In the genomic region with DNA sequence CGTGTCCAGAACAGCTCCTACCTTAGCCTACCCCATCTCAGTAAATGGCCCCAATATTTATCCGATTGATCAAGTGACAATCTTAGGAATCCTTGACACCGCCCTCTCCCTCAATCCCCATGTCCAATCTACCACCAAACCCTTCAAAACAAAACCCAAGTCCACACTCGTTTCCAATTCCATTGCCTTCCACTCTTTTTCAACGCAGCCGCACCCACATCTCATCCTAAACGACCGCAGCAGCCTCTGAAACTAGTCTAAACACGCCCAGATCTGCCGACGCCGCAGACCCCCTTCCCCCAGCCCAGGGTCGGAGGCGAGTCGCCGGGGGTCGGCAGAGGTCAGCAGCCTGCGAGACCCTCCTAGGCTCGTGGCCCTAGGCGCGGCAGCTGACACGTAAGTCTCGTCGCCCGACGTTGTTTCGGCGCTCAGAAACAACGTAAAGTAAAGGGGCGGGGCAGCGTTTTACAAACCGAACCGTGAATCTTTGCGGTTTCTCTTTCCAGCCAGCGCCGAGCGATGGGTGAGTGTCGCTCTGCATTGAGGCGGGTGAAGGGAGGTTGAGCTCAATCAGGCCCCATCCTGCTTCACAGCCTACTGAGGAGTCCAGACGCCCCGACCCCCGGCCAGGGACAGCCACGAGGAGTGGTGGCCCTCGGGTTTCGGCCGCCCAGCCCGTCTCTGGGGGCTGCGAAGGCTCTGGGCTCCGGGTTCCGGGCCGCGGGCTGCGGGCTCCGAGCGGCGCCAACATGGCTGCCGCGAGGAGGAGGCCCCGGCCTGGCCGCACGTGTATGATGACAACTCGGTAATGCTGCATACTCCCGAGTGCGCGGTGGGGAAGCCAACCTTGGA, we compare ENCODE assay signal across 1 cellular context.
A peak's percentile ranks its signal among the peaks of the same experiment; 100 is the strongest.
TF ChIP-seq lines count a peak whose summit lies in the region.

A gene (plus strand): TSS at position 463 of the 852 bp plus-strand sequence. CDS start 57 bp downstream, at position 520.

TF ChIP-seq in HepG2, 621 proteins besides CTCF, POLR2A, EP300 and RAD21 (continued from another document and continues in another):
- TF ChIP-seq, protein P1, sequence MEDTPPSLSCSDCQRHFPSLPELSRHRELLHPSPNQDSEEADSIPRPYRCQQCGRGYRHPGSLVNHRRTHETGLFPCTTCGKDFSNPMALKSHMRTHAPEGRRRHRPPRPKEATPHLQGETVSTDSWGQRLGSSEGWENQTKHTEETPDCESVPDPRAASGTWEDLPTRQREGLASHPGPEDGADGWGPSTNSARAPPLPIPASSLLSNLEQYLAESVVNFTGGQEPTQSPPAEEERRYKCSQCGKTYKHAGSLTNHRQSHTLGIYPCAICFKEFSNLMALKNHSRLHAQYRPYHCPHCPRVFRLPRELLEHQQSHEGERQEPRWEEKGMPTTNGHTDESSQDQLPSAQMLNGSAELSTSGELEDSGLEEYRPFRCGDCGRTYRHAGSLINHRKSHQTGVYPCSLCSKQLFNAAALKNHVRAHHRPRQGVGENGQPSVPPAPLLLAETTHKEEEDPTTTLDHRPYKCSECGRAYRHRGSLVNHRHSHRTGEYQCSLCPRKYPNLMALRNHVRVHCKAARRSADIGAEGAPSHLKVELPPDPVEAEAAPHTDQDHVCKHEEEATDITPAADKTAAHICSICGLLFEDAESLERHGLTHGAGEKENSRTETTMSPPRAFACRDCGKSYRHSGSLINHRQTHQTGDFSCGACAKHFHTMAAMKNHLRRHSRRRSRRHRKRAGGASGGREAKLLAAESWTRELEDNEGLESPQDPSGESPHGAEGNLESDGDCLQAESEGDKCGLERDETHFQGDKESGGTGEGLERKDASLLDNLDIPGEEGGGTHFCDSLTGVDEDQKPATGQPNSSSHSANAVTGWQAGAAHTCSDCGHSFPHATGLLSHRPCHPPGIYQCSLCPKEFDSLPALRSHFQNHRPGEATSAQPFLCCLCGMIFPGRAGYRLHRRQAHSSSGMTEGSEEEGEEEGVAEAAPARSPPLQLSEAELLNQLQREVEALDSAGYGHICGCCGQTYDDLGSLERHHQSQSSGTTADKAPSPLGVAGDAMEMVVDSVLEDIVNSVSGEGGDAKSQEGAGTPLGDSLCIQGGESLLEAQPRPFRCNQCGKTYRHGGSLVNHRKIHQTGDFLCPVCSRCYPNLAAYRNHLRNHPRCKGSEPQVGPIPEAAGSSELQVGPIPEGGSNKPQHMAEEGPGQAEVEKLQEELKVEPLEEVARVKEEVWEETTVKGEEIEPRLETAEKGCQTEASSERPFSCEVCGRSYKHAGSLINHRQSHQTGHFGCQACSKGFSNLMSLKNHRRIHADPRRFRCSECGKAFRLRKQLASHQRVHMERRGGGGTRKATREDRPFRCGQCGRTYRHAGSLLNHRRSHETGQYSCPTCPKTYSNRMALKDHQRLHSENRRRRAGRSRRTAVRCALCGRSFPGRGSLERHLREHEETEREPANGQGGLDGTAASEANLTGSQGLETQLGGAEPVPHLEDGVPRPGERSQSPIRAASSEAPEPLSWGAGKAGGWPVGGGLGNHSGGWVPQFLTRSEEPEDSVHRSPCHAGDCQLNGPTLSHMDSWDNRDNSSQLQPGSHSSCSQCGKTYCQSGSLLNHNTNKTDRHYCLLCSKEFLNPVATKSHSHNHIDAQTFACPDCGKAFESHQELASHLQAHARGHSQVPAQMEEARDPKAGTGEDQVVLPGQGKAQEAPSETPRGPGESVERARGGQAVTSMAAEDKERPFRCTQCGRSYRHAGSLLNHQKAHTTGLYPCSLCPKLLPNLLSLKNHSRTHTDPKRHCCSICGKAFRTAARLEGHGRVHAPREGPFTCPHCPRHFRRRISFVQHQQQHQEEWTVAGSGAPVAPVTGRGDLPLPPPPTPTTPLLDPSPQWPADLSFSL (CRISPR knock-in tag; IDR thresholded peaks at IDR 0.05) = no peak
- TF ChIP-seq REL (CRISPR knock-in tag; conservative IDR thresholded peaks at IDR 0.05) = no peak; the same call in 1 of the 2 replicates
- TF ChIP-seq MEIS2 (CRISPR knock-in tag; IDR thresholded peaks at IDR 0.05) = peak; percentile 85; the same call in 1 of the 2 replicates
- no peak for TF ChIP-seq ONECUT2 (CRISPR knock-in tag; IDR thresholded peaks at IDR 0.05)
- TF ChIP-seq, protein P2, sequence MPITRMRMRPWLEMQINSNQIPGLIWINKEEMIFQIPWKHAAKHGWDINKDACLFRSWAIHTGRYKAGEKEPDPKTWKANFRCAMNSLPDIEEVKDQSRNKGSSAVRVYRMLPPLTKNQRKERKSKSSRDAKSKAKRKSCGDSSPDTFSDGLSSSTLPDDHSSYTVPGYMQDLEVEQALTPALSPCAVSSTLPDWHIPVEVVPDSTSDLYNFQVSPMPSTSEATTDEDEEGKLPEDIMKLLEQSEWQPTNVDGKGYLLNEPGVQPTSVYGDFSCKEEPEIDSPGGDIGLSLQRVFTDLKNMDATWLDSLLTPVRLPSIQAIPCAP (CRISPR knock-in tag; IDR thresholded peaks at IDR 0.05; ENCODE audit: low read depth) = peak; percentile 88; the same call in 1 of the 2 replicates
- no peak; the same call in none of the 2 replicates for TF ChIP-seq ARHGAP35 (CRISPR knock-in tag; IDR thresholded peaks at IDR 0.05; ENCODE audit: borderline replicate concordance)
- TF ChIP-seq ZSCAN29 (CRISPR knock-in tag; conservative IDR thresholded peaks at IDR 0.05) = peak; percentile 70
- no peak for TF ChIP-seq ZNF530 (CRISPR knock-in tag; IDR thresholded peaks at IDR 0.05; ENCODE audit: low read depth)
- peak; percentile 50; the same call in 1 of the 2 replicates for TF ChIP-seq ZNF678 (CRISPR knock-in tag; IDR thresholded peaks at IDR 0.05)
- TF ChIP-seq, protein P3, sequence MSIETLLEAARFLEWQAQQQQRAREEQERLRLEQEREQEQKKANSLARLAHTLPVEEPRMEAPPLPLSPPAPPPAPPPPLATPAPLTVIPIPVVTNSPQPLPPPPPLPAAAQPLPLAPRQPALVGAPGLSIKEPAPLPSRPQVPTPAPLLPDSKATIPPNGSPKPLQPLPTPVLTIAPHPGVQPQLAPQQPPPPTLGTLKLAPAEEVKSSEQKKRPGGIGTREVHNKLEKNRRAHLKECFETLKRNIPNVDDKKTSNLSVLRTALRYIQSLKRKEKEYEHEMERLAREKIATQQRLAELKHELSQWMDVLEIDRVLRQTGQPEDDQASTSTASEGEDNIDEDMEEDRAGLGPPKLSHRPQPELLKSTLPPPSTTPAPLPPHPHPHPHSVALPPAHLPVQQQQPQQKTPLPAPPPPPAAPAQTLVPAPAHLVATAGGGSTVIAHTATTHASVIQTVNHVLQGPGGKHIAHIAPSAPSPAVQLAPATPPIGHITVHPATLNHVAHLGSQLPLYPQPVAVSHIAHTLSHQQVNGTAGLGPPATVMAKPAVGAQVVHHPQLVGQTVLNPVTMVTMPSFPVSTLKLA (IDR thresholded peaks at IDR 0.05) = peak; percentile 34
- peak; percentile 98 for TF ChIP-seq ZBTB7B (CRISPR knock-in tag; IDR thresholded peaks at IDR 0.05)
- TF ChIP-seq FOSL2 (CRISPR knock-in tag; IDR thresholded peaks at IDR 0.05) = peak; percentile 54; the same call in 1 of the 2 replicates
- TF ChIP-seq ZBTB8A (CRISPR knock-in tag; IDR thresholded peaks at IDR 0.05; ENCODE audit: borderline replicate concordance, low read depth) = no peak
- no peak for TF ChIP-seq ZNF577 (CRISPR knock-in tag; IDR thresholded peaks at IDR 0.05; ENCODE audit: borderline replicate concordance, low read depth)
- TF ChIP-seq, protein P4, sequence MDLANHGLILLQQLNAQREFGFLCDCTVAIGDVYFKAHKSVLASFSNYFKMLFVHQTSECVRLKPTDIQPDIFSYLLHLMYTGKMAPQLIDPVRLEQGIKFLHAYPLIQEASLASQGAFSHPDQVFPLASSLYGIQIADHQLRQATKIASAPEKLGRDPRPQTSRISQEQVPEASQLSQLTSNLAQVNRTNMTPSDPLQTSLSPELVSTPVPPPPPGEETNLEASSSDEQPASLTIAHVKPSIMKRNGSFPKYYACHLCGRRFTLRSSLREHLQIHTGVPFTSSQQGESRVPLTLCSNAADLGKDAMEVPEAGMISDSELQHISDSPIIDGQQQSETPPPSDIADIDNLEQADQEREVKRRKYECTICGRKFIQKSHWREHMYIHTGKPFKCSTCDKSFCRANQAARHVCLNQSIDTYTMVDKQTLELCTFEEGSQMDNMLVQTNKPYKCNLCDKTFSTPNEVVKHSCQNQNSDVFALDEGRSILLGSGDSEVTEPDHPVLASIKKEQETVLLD (CRISPR knock-in tag; IDR thresholded peaks at IDR 0.05; ENCODE audit: low read depth) = no peak
- TF ChIP-seq ZBTB38 (CRISPR knock-in tag; IDR thresholded peaks at IDR 0.05) = peak; percentile 77
- peak; percentile 57; the same call in 1 of the 2 replicates for TF ChIP-seq NFYC (CRISPR knock-in tag; IDR thresholded peaks at IDR 0.05)
- TF ChIP-seq JUND (CRISPR knock-in tag; IDR thresholded peaks at IDR 0.05) = peak; percentile 15; the same call in 1 of the 2 replicates
- TF ChIP-seq, protein P5, sequence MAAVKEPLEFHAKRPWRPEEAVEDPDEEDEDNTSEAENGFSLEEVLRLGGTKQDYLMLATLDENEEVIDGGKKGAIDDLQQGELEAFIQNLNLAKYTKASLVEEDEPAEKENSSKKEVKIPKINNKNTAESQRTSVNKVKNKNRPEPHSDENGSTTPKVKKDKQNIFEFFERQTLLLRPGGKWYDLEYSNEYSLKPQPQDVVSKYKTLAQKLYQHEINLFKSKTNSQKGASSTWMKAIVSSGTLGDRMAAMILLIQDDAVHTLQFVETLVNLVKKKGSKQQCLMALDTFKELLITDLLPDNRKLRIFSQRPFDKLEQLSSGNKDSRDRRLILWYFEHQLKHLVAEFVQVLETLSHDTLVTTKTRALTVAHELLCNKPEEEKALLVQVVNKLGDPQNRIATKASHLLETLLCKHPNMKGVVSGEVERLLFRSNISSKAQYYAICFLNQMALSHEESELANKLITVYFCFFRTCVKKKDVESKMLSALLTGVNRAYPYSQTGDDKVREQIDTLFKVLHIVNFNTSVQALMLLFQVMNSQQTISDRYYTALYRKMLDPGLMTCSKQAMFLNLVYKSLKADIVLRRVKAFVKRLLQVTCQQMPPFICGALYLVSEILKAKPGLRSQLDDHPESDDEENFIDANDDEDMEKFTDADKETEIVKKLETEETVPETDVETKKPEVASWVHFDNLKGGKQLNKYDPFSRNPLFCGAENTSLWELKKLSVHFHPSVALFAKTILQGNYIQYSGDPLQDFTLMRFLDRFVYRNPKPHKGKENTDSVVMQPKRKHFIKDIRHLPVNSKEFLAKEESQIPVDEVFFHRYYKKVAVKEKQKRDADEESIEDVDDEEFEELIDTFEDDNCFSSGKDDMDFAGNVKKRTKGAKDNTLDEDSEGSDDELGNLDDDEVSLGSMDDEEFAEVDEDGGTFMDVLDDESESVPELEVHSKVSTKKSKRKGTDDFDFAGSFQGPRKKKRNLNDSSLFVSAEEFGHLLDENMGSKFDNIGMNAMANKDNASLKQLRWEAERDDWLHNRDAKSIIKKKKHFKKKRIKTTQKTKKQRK (IDR thresholded peaks at IDR 0.05; ENCODE audit: low read length) = no peak
- peak; percentile 78; the same call in 1 of the 2 replicates for TF ChIP-seq GFI1 (CRISPR knock-in tag; IDR thresholded peaks at IDR 0.05; ENCODE audit: borderline replicate concordance)
- TF ChIP-seq MIER3 (CRISPR knock-in tag; IDR thresholded peaks at IDR 0.05; ENCODE audit: borderline replicate concordance) = no peak
- no peak for TF ChIP-seq NFIB (CRISPR knock-in tag; IDR thresholded peaks at IDR 0.05; ENCODE audit: borderline replicate concordance)
- TF ChIP-seq MATR3 (CRISPR knock-in tag; IDR thresholded peaks at IDR 0.05) = no peak
- TF ChIP-seq, protein P6, sequence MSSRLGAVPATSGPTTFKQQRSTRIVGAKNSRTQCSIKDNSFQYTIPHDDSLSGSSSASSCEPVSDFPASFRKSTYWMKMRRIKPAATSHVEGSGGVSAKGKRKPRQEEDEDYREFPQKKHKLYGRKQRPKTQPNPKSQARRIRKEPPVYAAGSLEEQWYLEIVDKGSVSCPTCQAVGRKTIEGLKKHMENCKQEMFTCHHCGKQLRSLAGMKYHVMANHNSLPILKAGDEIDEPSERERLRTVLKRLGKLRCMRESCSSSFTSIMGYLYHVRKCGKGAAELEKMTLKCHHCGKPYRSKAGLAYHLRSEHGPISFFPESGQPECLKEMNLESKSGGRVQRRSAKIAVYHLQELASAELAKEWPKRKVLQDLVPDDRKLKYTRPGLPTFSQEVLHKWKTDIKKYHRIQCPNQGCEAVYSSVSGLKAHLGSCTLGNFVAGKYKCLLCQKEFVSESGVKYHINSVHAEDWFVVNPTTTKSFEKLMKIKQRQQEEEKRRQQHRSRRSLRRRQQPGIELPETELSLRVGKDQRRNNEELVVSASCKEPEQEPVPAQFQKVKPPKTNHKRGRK (CRISPR knock-in tag; IDR thresholded peaks at IDR 0.05) = no peak
- no peak for TF ChIP-seq ZNF746 (CRISPR knock-in tag; IDR thresholded peaks at IDR 0.05)
- TF ChIP-seq TAF15 (IDR thresholded peaks at IDR 0.05; ENCODE audit: low read depth, low read length, poor library complexity, severe bottlenecking) = peak; percentile 37
- TF ChIP-seq ZKSCAN8 (CRISPR knock-in tag; IDR thresholded peaks at IDR 0.05; ENCODE audit: borderline replicate concordance) = peak; percentile 55; the same call in 1 of the 2 replicates
- TF ChIP-seq ZNF460 (CRISPR knock-in tag; IDR thresholded peaks at IDR 0.05; ENCODE audit: borderline replicate concordance) = no peak
- TF ChIP-seq JUN (CRISPR knock-in tag; IDR thresholded peaks at IDR 0.05) = peak; percentile 57; the same call in 1 of the 2 replicates
- TF ChIP-seq BRCA1 (CRISPR knock-in tag; IDR thresholded peaks at IDR 0.05) = peak; percentile 84
- 0 out of 2 replicates have a peak, but pooled peaks have one; percentile 64 for TF ChIP-seq ZSCAN30 (CRISPR knock-in tag; IDR thresholded peaks at IDR 0.05)
- TF ChIP-seq, protein P7, sequence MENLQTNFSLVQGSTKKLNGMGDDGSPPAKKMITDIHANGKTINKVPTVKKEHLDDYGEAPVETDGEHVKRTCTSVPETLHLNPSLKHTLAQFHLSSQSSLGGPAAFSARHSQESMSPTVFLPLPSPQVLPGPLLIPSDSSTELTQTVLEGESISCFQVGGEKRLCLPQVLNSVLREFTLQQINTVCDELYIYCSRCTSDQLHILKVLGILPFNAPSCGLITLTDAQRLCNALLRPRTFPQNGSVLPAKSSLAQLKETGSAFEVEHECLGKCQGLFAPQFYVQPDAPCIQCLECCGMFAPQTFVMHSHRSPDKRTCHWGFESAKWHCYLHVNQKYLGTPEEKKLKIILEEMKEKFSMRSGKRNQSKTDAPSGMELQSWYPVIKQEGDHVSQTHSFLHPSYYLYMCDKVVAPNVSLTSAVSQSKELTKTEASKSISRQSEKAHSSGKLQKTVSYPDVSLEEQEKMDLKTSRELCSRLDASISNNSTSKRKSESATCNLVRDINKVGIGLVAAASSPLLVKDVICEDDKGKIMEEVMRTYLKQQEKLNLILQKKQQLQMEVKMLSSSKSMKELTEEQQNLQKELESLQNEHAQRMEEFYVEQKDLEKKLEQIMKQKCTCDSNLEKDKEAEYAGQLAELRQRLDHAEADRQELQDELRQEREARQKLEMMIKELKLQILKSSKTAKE (CRISPR knock-in tag; IDR thresholded peaks at IDR 0.05; ENCODE audit: borderline replicate concordance) = no peak
